10 cellular contexts compared by ENCODE assay signal in the genomic region with DNA sequence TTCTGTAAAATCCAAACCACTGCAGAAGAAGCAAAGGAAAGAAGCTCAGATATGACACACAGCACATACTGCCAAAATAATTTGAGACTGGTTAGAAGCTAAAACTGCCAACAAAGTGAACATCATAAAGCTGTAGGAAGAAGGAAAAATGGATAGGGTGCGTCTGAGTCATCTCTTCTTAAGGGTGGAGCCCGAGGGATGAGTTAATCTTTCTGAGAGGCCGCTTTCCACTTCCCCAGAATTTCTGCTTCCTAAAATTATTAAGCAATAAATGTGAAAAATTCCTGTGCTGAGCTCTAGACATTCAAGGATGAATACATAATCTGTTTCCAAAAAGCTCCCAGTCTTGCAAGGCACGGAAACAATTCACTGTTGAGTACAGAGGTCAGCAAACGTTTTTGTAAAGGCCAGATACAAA. TPM values are rescaled to one million over a fixed set of nuclear protein-coding genes. Genes with fewer than 3 reads are reported as not detected.
DNase-seq lines count a peak whose midpoint lies in the region; ATAC-seq, FAIRE-seq and TF ChIP-seq lines count a peak whose summit lies in the region.
"Had no signal": no experiment of that assay in that cellular context is flagged by ENCODE, and none has a peak within 500 bp of the region (broad histone marks: within the 10 kb centered on the region; RNA-seq: fewer than 3 reads in every experiment).

No MANE protein-coding gene starts in this region.

- CTCF ChIA-PET in K562 (lab: Yijun Ruan, JAX; ENCODE audit: low intra/inter-chr PET ratio), result interaction anchor here (1.9 kb wide), 1 partner anchor 262 kb away, joined by 6 read pairs; no protein-coding TSS in a partner anchor

- BruUV-seq in K562 (replicated peaks; lab: Mats Ljungman, UMichigan), result no TSS peak

- H3K4me3 ChIP-seq in K562, result no peak overlapping the region
- H3K4me3 ChIP-seq in upper lobe of right lung, result no peak overlapping the region

- no peak for TF ChIP-seq POLR2A in K562 (conservative IDR thresholded peaks at IDR 0.05)

- H3K27ac Mint-ChIP-seq in activated naive CD8-positive, alpha-beta T cell, result peak overlapping the region; percentile 50
- H3K27ac Mint-ChIP-seq in activated naive CD8-positive, alpha-beta T cell treated with anti-CD3 and anti-CD28 coated beads, Interleukin-2, amount 50 U/mL, for 24 hours, result no peak overlapping the region

- intact Hi-C loops in K562 (cut with micrococcal nuclease), result no loop called here
- intact Hi-C loops in upper lobe of right lung (cut with DNase I), result no loop called here

- peaks cover 22% of the 10 kb centered on the region for H3K4me1 Mint-ChIP-seq in activated naive CD8-positive, alpha-beta T cell (ENCODE audit: low read depth)
- peaks cover 15% of the 10 kb centered on the region for H3K4me1 Mint-ChIP-seq in activated naive CD8-positive, alpha-beta T cell treated with anti-CD3 and anti-CD28 coated beads, Interleukin-2, amount 50 U/mL, for 24 hours

- H3K79me2 ChIP-seq in K562 (ENCODE audit: control insufficient read depth, insufficient read depth, low read length), result no peaks in the 10 kb centered on the region

- H3K4me1 ChIP-seq in K562 (replicated peaks in 1 of 2; ENCODE audit: control insufficient read depth in 2 of 2, insufficient read depth in 2 of 2, low read length in 2 of 2), result peaks cover 0 to 13% of the 10 kb centered on the region in 2 experiments; a peak in 3 of 5 replicates
- peaks cover 15% of the 10 kb centered on the region for H3K4me1 ChIP-seq in upper lobe of right lung

- H2AFZ ChIP-seq in K562 (ENCODE audit: low read depth, low read length), result no peak overlapping the region

- ATAC-seq in activated naive CD8-positive, alpha-beta T cell treated with anti-CD3 and anti-CD28 coated beads, Interleukin-2, amount 50 U/mL, for 24 hours, result no peak
- ATAC-seq in K562, result peak; percentile 57
- peak; percentile 46 for ATAC-seq in upper lobe of right lung

- no peaks in the 10 kb centered on the region for H3K27me3 ChIP-seq in K562 (ENCODE audit: control insufficient read depth in 2 of 2, insufficient read depth in 2 of 2, low read length in 2 of 2)
- H3K27me3 ChIP-seq in upper lobe of right lung, result no peaks in the 10 kb centered on the region

- H3K9ac ChIP-seq in K562 (ENCODE audit: insufficient read depth in 1 of 2, low read depth in 2 of 2, low read length in 2 of 2), result peak overlapping the region in 1 of 2 experiments; percentile 17; a peak in 2 of 4 replicates

- no peaks in the 10 kb centered on the region for H3K27me3 Mint-ChIP-seq in activated naive CD8-positive, alpha-beta T cell
- H3K27me3 Mint-ChIP-seq in activated naive CD8-positive, alpha-beta T cell treated with anti-CD3 and anti-CD28 coated beads, Interleukin-2, amount 50 U/mL, for 24 hours, result no peaks in the 10 kb centered on the region

- H4K20me1 ChIP-seq in K562 (replicated peaks; ENCODE audit: control insufficient read depth, insufficient read depth, low read length), result no peaks in the 10 kb centered on the region

- no peak for DNase-seq in activated naive CD8-positive, alpha-beta T cell treated with anti-CD3 and anti-CD28 coated beads, Interleukin-2, amount 50 U/mL, for 24 hours
- peak; percentile 35 to 62 (median 42) for DNase-seq in K562 (ENCODE audit: extremely low read depth in 1 of 4, low spot score in 3 of 4)
- peak; percentile 21 for DNase-seq in kidney glomerular epithelial cell (lab: John Stamatoyannopoulos, UW)
- no peak for DNase-seq in upper lobe of right lung
- no peak for DNase-seq in KBM-7
- DNase-seq in activated CD8-positive, alpha-beta memory T cell treated with anti-CD3 and anti-CD28 coated beads, Interleukin-2, amount 50 U/mL, for 4 hours, result no peak
- no peak for DNase-seq in middle frontal gyrus (ENCODE audit: extremely low spot score, low spot score)
- DNase-seq: amygdala, NCI-H1694 had no signal

- no peaks in the 10 kb centered on the region for H3K9me1 ChIP-seq in K562 (ENCODE audit: control insufficient read depth, insufficient read depth, low read length)

- POLR2A ChIA-PET in K562 (lab: Yijun Ruan, JAX), result interaction anchor here (0.6 to 2.4 kb wide), 12 partner anchors 9 to 492 kb away, joined by 3 to 11 read pairs (median 3); partner anchors contain the start of gene RLF

- no peaks in the 10 kb centered on the region for H3K9me3 Mint-ChIP-seq in activated naive CD8-positive, alpha-beta T cell (ENCODE audit: low read depth)
- H3K9me3 Mint-ChIP-seq in activated naive CD8-positive, alpha-beta T cell treated with anti-CD3 and anti-CD28 coated beads, Interleukin-2, amount 50 U/mL, for 24 hours, result no peaks in the 10 kb centered on the region

- TF ChIP-seq RAD21 in K562 (CRISPR knock-in tag; conservative IDR thresholded peaks at IDR 0.05 in 1 of 2, IDR thresholded peaks at IDR 0.05 in 1 of 2), result peak in 1 of 2 experiments; percentile 9; a peak in 1 of 4 replicates

- no peak for TF ChIP-seq CTCF in K562 (IDR thresholded peaks at IDR 0.05 in 2 of 3, conservative IDR thresholded peaks at IDR 0.05 in 1 of 3; ENCODE audit: insufficient read depth in 2 of 3, low read depth in 1 of 3, low read length in 3 of 3)
- TF ChIP-seq CTCF in upper lobe of right lung (IDR thresholded peaks at IDR 0.05), result no peak

- no peak overlapping the region for H3K4me3 Mint-ChIP-seq in activated naive CD8-positive, alpha-beta T cell
- H3K4me3 Mint-ChIP-seq in activated naive CD8-positive, alpha-beta T cell treated with anti-CD3 and anti-CD28 coated beads, Interleukin-2, amount 50 U/mL, for 24 hours, result no peak overlapping the region

- in situ Hi-C loops in K562 (cut with MboI) (no loop called here), KBM-7 (cut with MboI; ENCODE audit: low pct_unique_long_range_greater_than_20kb, low sequenced_read_pairs) (no loop called here)

- peaks cover 2% of the 10 kb centered on the region for H3K36me3 Mint-ChIP-seq in activated naive CD8-positive, alpha-beta T cell
- peaks cover 41% of the 10 kb centered on the region for H3K36me3 Mint-ChIP-seq in activated naive CD8-positive, alpha-beta T cell treated with anti-CD3 and anti-CD28 coated beads, Interleukin-2, amount 50 U/mL, for 24 hours (ENCODE audit: low read depth)

- peaks cover 77% of the 10 kb centered on the region for H3K36me3 ChIP-seq in K562 (ENCODE audit: control insufficient read depth, insufficient read depth, low read length)
- H3K36me3 ChIP-seq in upper lobe of right lung, result peaks cover 86% of the 10 kb centered on the region

- peak overlapping the region; percentile 40 for H3K4me2 ChIP-seq in K562 (ENCODE audit: insufficient read depth, low read length)

- peak overlapping the region; percentile 68 for H3K27ac ChIP-seq in K562 (ENCODE audit: extremely low read depth, low read depth, low read length)
- peak overlapping the region; percentile 24 for H3K27ac ChIP-seq in upper lobe of right lung

- TF ChIP-seq EP300 in K562 (IDR thresholded peaks at IDR 0.05; ENCODE audit: low read length), result no peak

- FAIRE-seq in K562 (lab: Jason Lieb, UNC), result peak; percentile 52

- H3K9me3 ChIP-seq in K562 (replicated peaks; ENCODE audit: control insufficient read depth, insufficient read depth, low read depth, low read length) (no peaks in the 10 kb centered on the region), upper lobe of right lung (no peaks in the 10 kb centered on the region)

- 17% methylated on average over 5 of the region's 5 CpGs for WGBS in K562 (ENCODE audit: insufficient coverage, low coverage, missing lambda C conversion rate)

RNA-seq across cellular contexts. Expression of gene PPT1, which starts 20.1 kb away (rescaled TPM):
- total RNA-seq in K562 (2011; cell fraction: chromatin; rRNA removed; ENCODE audit: low replicate concordance), result 49.5 and 58.1 TPM in 2 replicates
- total RNA-seq in K562 (2011; cell fraction: nucleolus; rRNA removed), result 88.6 and 90.7 TPM in 2 replicates
- 115 and 166 TPM in 2 replicates for total RNA-seq in K562 (2011; cell fraction: nucleoplasm; rRNA removed)
- total RNA-seq in K562 (2014; rRNA removed) (72.2 and 83.6 TPM in 2 replicates), K562 (2014; rRNA removed; fragmentation: Illumina TruSeq; extraction: Trizol) (131 and 149 TPM in 2 replicates), K562 (2015; rRNA removed; fragmentation: Illumina TruSeq; extraction: Trizol) (143 and 151 TPM in 2 replicates), K562 (2021) (106 and 108 TPM in 2 replicates), upper lobe of right lung (166 TPM)
- polyA plus RNA-seq in K562 (2011; rRNA removed) (115 and 145 TPM in 2 replicates), K562 (2014; fragmentation: Illumina TruSeq; extraction: Trizol) (215 and 230 TPM in 2 replicates), K562 (2014; fragmentation: Nextera tagmentation; extraction: Ambion mirVana) (100 to 1,000 TPM; 197 to 285 TPM), K562 (2014; rRNA removed) (78.7 and 90.5 TPM in 2 replicates)
- polyA plus RNA-seq in K562 (2011; cell fraction: cytosol; rRNA removed), result 69.3 and 74.9 TPM in 2 replicates
- polyA plus RNA-seq in K562 (2011; cell fraction: nucleus; rRNA removed), result 35.7 and 37.4 TPM in 2 replicates
- 106 and 119 TPM in 2 replicates for polyA plus RNA-seq in K562 (2012)
- polyA minus RNA-seq in K562 (2011; rRNA and poly(A)+ RNA removed), result 101 and 103 TPM in 2 replicates
- 40.2 and 70.7 TPM in 2 replicates for polyA minus RNA-seq in K562 (2011; cell fraction: cytosol; rRNA and poly(A)+ RNA removed)
- 5.7 and 10.7 TPM in 2 replicates for polyA minus RNA-seq in K562 (2011; cell fraction: nucleus; rRNA and poly(A)+ RNA removed)

RNA-seq across cellular contexts. Expression of gene CAP1, which starts 36.4 kb away (rescaled TPM):
- total RNA-seq in K562 (2011; cell fraction: chromatin; rRNA removed; ENCODE audit: low replicate concordance), result 173 and 189 TPM in 2 replicates
- total RNA-seq in K562 (2011; cell fraction: nucleolus; rRNA removed), result 98.9 and 116 TPM in 2 replicates
- total RNA-seq in K562 (2011; cell fraction: nucleoplasm; rRNA removed), result 132 and 136 TPM in 2 replicates
- 230 and 251 TPM in 2 replicates for total RNA-seq in K562 (2014; rRNA removed)
- 271 and 311 TPM in 2 replicates for total RNA-seq in K562 (2014; rRNA removed; fragmentation: Illumina TruSeq; extraction: Trizol)
- total RNA-seq in K562 (2015; rRNA removed; fragmentation: Illumina TruSeq; extraction: Trizol), result 270 and 271 TPM in 2 replicates
- total RNA-seq in K562 (2021), result 322 and 339 TPM in 2 replicates
- 485 and 488 TPM in 2 replicates for polyA plus RNA-seq in K562 (2011; rRNA removed)
- 203 and 329 TPM in 2 replicates for polyA plus RNA-seq in K562 (2011; cell fraction: cytosol; rRNA removed)
- 186 and 410 TPM in 2 replicates for polyA plus RNA-seq in K562 (2011; cell fraction: nucleus; rRNA removed)
- polyA plus RNA-seq in K562 (2012), result 338 and 462 TPM in 2 replicates
- 310 and 337 TPM in 2 replicates for polyA plus RNA-seq in K562 (2014; fragmentation: Illumina TruSeq; extraction: Trizol)
- 100 to 1,000 TPM; 281 to 658 TPM for polyA plus RNA-seq in K562 (2014; fragmentation: Nextera tagmentation; extraction: Ambion mirVana)
- 269 and 277 TPM in 2 replicates for polyA plus RNA-seq in K562 (2014; rRNA removed)
- polyA minus RNA-seq in K562 (2011; rRNA and poly(A)+ RNA removed), result 462 and 519 TPM in 2 replicates
- polyA minus RNA-seq in K562 (2011; cell fraction: cytosol; rRNA and poly(A)+ RNA removed), result 151 and 156 TPM in 2 replicates
- polyA minus RNA-seq in K562 (2011; cell fraction: nucleus; rRNA and poly(A)+ RNA removed), result 47.5 and 121 TPM in 2 replicates
- 373 TPM for total RNA-seq in upper lobe of right lung

Comparison
In these comparisons a context has a peak if more than half of its experiments do, and no peak if none do; other contexts are left out.
1. DNase-seq: peak in K562 (4 of 4) and kidney glomerular epithelial cell (single experiment); none in activated naive CD8-positive, alpha-beta T cell treated with anti-CD3 and anti-CD28 coated beads, Interleukin-2, amount 50 U/mL, for 24 hours (single experiment), upper lobe of right lung (single experiment), KBM-7 (single experiment), activated CD8-positive, alpha-beta memory T cell treated with anti-CD3 and anti-CD28 coated beads, Interleukin-2, amount 50 U/mL, for 4 hours (single experiment) and middle frontal gyrus (single experiment).